Comparison of ENCODE assay signal across 8 cellular contexts in genomic region chrX:2710041-2710471, GRCh38. TPM values are rescaled to one million over a fixed set of nuclear protein-coding genes. Genes with fewer than 3 reads are reported as not detected.
DNase-seq lines count a peak whose midpoint lies in the region; ATAC-seq lines count a peak whose summit lies in the region.

No MANE protein-coding gene starts in this region.

- POLR2A ChIA-PET in naive thymus-derived CD4-positive, alpha-beta T cell (lab: Charles Lee), result no interaction called here

- peak overlapping the region; percentile 92 to 94 for H3K27ac Mint-ChIP-seq in effector memory CD8-positive, alpha-beta T cell
- H3K27ac Mint-ChIP-seq in naive thymus-derived CD4-positive, alpha-beta T cell, result peak overlapping the region; percentile 72 to 96 (median 81)

- H3K9me3 ChIP-seq in naive thymus-derived CD4-positive, alpha-beta T cell (ENCODE audit: control insufficient read depth in 2 of 3, low read length in 3 of 3), result no peaks in the 10 kb centered on the region

- peak overlapping the region; percentile 79 to 80 for H3K4me3 Mint-ChIP-seq in effector memory CD8-positive, alpha-beta T cell
- H3K4me3 Mint-ChIP-seq in naive thymus-derived CD4-positive, alpha-beta T cell, result peak overlapping the region; percentile 71 to 91 (median 84)

- peaks cover 0 to 8% (median 0%) of the 10 kb centered on the region in 3 experiments for H3K36me3 ChIP-seq in naive thymus-derived CD4-positive, alpha-beta T cell (ENCODE audit: control insufficient read depth in 2 of 3, insufficient read depth in 3 of 3, low read length in 3 of 3)

- peaks cover 40% of the 10 kb centered on the region for H3K36me3 Mint-ChIP-seq in effector memory CD8-positive, alpha-beta T cell (ENCODE audit: insufficient read depth)
- peaks cover 2 to 27% (median 7%) of the 10 kb centered on the region in 5 donors for H3K36me3 Mint-ChIP-seq in naive thymus-derived CD4-positive, alpha-beta T cell

- H3K9me3 Mint-ChIP-seq in effector memory CD8-positive, alpha-beta T cell, result no peaks in the 10 kb centered on the region
- no peaks in the 10 kb centered on the region for H3K9me3 Mint-ChIP-seq in naive thymus-derived CD4-positive, alpha-beta T cell

- peak overlapping the region; percentile 42 for H3K27ac ChIP-seq in naive thymus-derived CD4-positive, alpha-beta T cell (ENCODE audit: low read depth, low read length)

- H3K27me3 ChIP-seq in naive thymus-derived CD4-positive, alpha-beta T cell (ENCODE audit: control insufficient read depth in 2 of 2, insufficient read depth in 2 of 2, low read length in 2 of 2), result no peaks in the 10 kb centered on the region

- H3K4me3 ChIP-seq in naive thymus-derived CD4-positive, alpha-beta T cell (ENCODE audit: low read length), result peak overlapping the region; percentile 36

- DNase-seq in EH (ENCODE audit: low read depth) (peak; percentile 88), RPMI7951 (ENCODE audit: low read depth) (peak; percentile 84), SHP77 treated with DMSO at 0.1 percent for 48 hours (lab: John Stamatoyannopoulos, UW) (no peak), GM19238 (ENCODE audit: insufficient read length, low spot score) (no peak), DMS 273 treated with DMSO at 0.1 percent for 48 hours (lab: John Stamatoyannopoulos, UW) (no peak)
- DNase-seq in effector memory CD8-positive, alpha-beta T cell, result no peak
- DNase-seq in naive thymus-derived CD4-positive, alpha-beta T cell, result peak in 2 of 9 donors; percentile 59 to 66

- no peaks in the 10 kb centered on the region for H3K27me3 Mint-ChIP-seq in effector memory CD8-positive, alpha-beta T cell
- no peaks in the 10 kb centered on the region for H3K27me3 Mint-ChIP-seq in naive thymus-derived CD4-positive, alpha-beta T cell

- peaks cover 31 to 57% of the 10 kb centered on the region in 2 donors for H3K4me1 ChIP-seq in naive thymus-derived CD4-positive, alpha-beta T cell (ENCODE audit: control insufficient read depth in 2 of 2, insufficient read depth in 2 of 2, low read length in 2 of 2)

- H3K4me1 Mint-ChIP-seq in effector memory CD8-positive, alpha-beta T cell (ENCODE audit: low read depth in 2 of 2), result peaks cover 49 to 66% of the 10 kb centered on the region in 2 donors
- peaks cover 48 to 70% (median 63%) of the 10 kb centered on the region in 7 donors for H3K4me1 Mint-ChIP-seq in naive thymus-derived CD4-positive, alpha-beta T cell

- intact Hi-C loops in naive thymus-derived CD4-positive, alpha-beta T cell (cut with micrococcal nuclease), result loop anchor here (1.0 kb wide), 1 partner anchor 14 kb away; no protein-coding TSS in a partner anchor

- CTCF ChIA-PET in naive thymus-derived CD4-positive, alpha-beta T cell (lab: Charles Lee), result no interaction called here

- ATAC-seq in effector memory CD8-positive, alpha-beta T cell (replicated peaks), result peak; percentile 57
- ATAC-seq in naive thymus-derived CD4-positive, alpha-beta T cell, result peak; percentile 68
- no peak for ATAC-seq in GM19324 (IDR thresholded peaks at IDR 0.05; ENCODE audit: low FRiP score, unreplicated experiment)

RNA-seq across cellular contexts. Expression of gene CD99, which starts 19.0 kb away (rescaled TPM):
- 444 and 519 TPM in 2 replicates for total RNA-seq in RPMI7951 (2014; rRNA removed; shearing (Covaris generic))
- total RNA-seq in naive thymus-derived CD4-positive, alpha-beta T cell, result 100 to 1,000 TPM; 112 to 293 (median 181) TPM
- polyA plus RNA-seq in naive thymus-derived CD4-positive, alpha-beta T cell, result 100 to 1,000 TPM; 151 to 153 TPM

RNA-seq across cellular contexts. Expression of gene XG, which starts 41.8 kb away (rescaled TPM):
- not detected in 2 replicates for total RNA-seq in RPMI7951 (2014; rRNA removed; shearing (Covaris generic))
- under 1 TPM in 2 of 5 experiments, not detected in 3; 0.22 to 0.71 TPM for total RNA-seq in naive thymus-derived CD4-positive, alpha-beta T cell
- not detected for polyA plus RNA-seq in naive thymus-derived CD4-positive, alpha-beta T cell

Comparison
In these comparisons a context has a peak if more than half of its experiments do, and no peak if none do; other contexts are left out.
1. DNase-seq: peak in EH (single experiment) and RPMI7951 (single experiment); none in effector memory CD8-positive, alpha-beta T cell (0 of 3), SHP77 treated with DMSO at 0.1 percent for 48 hours (single experiment), GM19238 (single experiment) and DMS 273 treated with DMSO at 0.1 percent for 48 hours (single experiment).